In genomic region chr19:13164370-13165090, GRCh38 we compare ENCODE assay signal across 1 cellular context.
TF ChIP-seq lines count a peak whose summit lies in the region.

No MANE protein-coding gene starts in this region.

TF ChIP-seq in HCT116, 20 proteins besides CTCF, POLR2A, EP300 and RAD21:
- TF ChIP-seq REST (IDR thresholded peaks at IDR 0.05; ENCODE audit: low read depth) (no peak), ZNF274 (IDR thresholded peaks at IDR 0.05; ENCODE audit: low read depth, low read length) (no peak), POLR2AphosphoS5 (IDR thresholded peaks at IDR 0.05; ENCODE audit: low read depth, low read length) (no peak), TCF7L2 (IDR thresholded peaks at IDR 0.05; ENCODE audit: borderline replicate concordance, extremely low read depth, insufficient read depth, insufficient read length) (peak; percentile 54)
TF ChIP-seq in HCT116: peak in this region for 1.
